In genomic region chr18:3441290-3441689, GRCh38 we compare ENCODE assay signal across 8 cellular contexts. TPM values are rescaled to one million over a fixed set of nuclear protein-coding genes. Genes with fewer than 3 reads are reported as not detected.
DNase-seq lines count a peak whose midpoint lies in the region; ATAC-seq and TF ChIP-seq lines count a peak whose summit lies in the region.

No MANE protein-coding gene starts in this region.

- peak; percentile 59 for TF ChIP-seq CTCF in choroid plexus epithelial cell (conservative IDR thresholded peaks at IDR 0.05; ENCODE audit: low read depth, low read length)

- DNase-seq in COR-L47 (lab: John Stamatoyannopoulos, UW) (peak; percentile 64), Kasumi-1 (lab: John Stamatoyannopoulos, UW) (peak; percentile 32 to 51), choroid plexus epithelial cell (ENCODE audit: low read depth) (peak; percentile 65), lung microvascular endothelial cell (ENCODE audit: low read depth in 2 of 2) (peak; percentile 51 to 67), DMS153 (lab: John Stamatoyannopoulos, UW) (no peak), activated gamma-delta T cell treated with Interleukin-2 at 50 U/mL for 16 hours (no peak)

- no peak for ATAC-seq in GM21825 (IDR thresholded peaks at IDR 0.05; ENCODE audit: unreplicated experiment)
- no peak for ATAC-seq in HG03432 (IDR thresholded peaks at IDR 0.05; ENCODE audit: unreplicated experiment)

- no peak overlapping the region for H3K4me3 ChIP-seq in choroid plexus epithelial cell (ENCODE audit: low read depth, low read length)

RNA-seq across cellular contexts. Expression of gene TGIF1, which starts 8.7 kb away (rescaled TPM):
- 64.7 and 109 TPM in 2 replicates for total RNA-seq in lung microvascular endothelial cell

Comparison
In these comparisons a context has a peak if more than half of its experiments do, and no peak if none do; other contexts are left out.
1. DNase-seq: peak in COR-L47 (single experiment), Kasumi-1 (2 of 2), choroid plexus epithelial cell (single experiment) and lung microvascular endothelial cell (2 of 2); none in DMS153 (single experiment) and activated gamma-delta T cell treated with Interleukin-2 at 50 U/mL for 16 hours (single experiment).